ENCODE assay signal across 22 cellular contexts in genomic region chr12:77387214-77387613, GRCh38.
"Had no signal": no experiment of that assay in that cellular context is flagged by ENCODE, and none has a peak within 500 bp of the region (broad histone marks: within the 10 kb centered on the region; RNA-seq: fewer than 3 reads in every experiment).

No MANE protein-coding gene starts in this region.

- H3K27me3 ChIP-seq: dorsolateral prefrontal cortex, neural progenitor cell, vagina had no signal

- H3K36me3 ChIP-seq: left ventricle myocardium inferior, lower lobe of right lung, neural progenitor cell, vagina had no signal

- H3K4me1 ChIP-seq: left ventricle myocardium inferior, lower lobe of right lung, psoas muscle, vagina had no signal

- DNase-seq: dorsolateral prefrontal cortex; effector CD4-positive, alpha-beta T cell; hypothalamus; immature natural killer cell; islet precursor cell; kidney glomerular epithelial cell; left colon; left ventricle myocardium inferior; lower lobe of right lung; mucosa of descending colon; naive B cell; posterior cingulate gyrus; psoas muscle; right cardiac atrium; stimulated activated CD4-positive, alpha-beta T cell treated with anti-CD3 and anti-CD28 coated beads, Interleukin-15, amount 100 ng/mL, for 24 hours; stimulated activated CD4-positive, alpha-beta T cell treated with anti-CD3 and anti-CD28 coated beads, Interleukin-2, amount 100 ng/mL, for 48 hours; stimulated activated naive B cell treated with anti-CD40 and anti-IgM and Interleukin-4, amounts not matched to agents 10 μg/mL and 1 μg/mL and 100 μg/mL, for 72 hours; trophoblast cell had no signal

- H3K4me2 ChIP-seq: neural progenitor cell had no signal

- H3K9ac ChIP-seq: neural progenitor cell had no signal

- H2AFZ ChIP-seq: neural progenitor cell had no signal

- H3K9me3 ChIP-seq: left ventricle myocardium inferior, lower lobe of right lung, mucosa of descending colon, psoas muscle, vagina had no signal

- H3K4me3 ChIP-seq: dorsolateral prefrontal cortex, left ventricle myocardium inferior, lower lobe of right lung, mucosa of descending colon, neural progenitor cell, psoas muscle, skin epidermis, vagina had no signal

- H3K27ac ChIP-seq: dorsolateral prefrontal cortex, epithelial cell of prostate, left ventricle myocardium inferior, lower lobe of right lung, neural progenitor cell, psoas muscle, vagina had no signal
